In the genomic region with DNA sequence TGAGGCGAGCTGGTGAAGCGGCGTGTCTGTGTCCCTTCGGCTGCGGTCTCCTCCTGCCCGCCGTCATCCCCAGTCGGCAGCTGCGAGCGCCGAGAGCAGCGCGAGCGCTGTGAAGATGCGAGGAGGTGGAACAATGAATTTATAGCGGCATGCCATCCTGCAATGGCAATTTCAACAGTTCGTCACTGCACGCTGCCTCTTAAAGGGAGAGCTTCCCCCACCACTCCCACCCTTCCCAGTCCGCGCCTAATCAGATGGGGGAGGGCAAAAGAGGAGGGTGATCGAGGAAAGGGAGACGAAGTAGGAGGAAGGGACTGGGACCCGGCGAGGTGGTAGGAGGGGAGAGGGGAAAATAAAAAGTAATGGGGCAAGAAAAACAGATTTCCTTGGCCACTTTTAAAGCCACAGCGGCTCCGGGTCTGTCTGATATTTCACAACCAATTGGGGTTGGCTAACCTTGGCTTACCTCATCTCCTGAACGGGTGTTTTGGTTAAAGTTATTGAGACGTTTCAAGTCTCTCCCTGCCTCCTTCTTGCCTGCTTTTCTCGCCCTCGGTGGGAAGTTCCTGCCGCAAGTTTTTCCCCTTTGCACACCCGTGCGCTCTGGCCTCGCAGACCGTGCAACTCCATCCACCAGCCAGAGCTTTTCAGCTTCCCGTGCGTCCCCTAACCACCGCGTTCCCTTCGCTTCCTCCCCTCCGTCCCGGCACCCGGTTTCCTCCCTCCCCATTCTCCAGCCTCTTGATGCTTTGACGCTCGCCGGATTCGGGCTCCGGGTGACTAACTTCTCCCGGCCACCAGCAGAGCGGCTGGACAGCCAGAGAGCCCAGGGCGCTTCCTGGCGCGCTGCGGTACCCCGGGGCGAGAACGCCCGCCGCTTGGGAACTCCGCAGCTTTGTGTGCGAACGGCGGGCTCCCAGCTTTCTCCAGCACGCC, we compare ENCODE assay signal across 10 cellular contexts. TPM values are rescaled to one million over a fixed set of nuclear protein-coding genes. Genes with fewer than 3 reads are reported as not detected.
A peak's percentile ranks its signal among the peaks of the same experiment; 100 is the strongest.
DNase-seq lines count a peak whose midpoint lies in the region; ATAC-seq, FAIRE-seq and TF ChIP-seq lines count a peak whose summit lies in the region.
"Had no signal": no experiment of that assay in that cellular context is flagged by ENCODE, and none has a peak within 500 bp of the region (broad histone marks: within the 10 kb centered on the region; RNA-seq: fewer than 3 reads in every experiment).

TSS of gene ADAMTS5 (minus strand) at position 111 of the 936 bp plus-strand sequence. CDS start 697 bp downstream, outside the sequence.

- FAIRE-seq in GM12892 (lab: Jason Lieb, UNC): no peak
- FAIRE-seq: A549, TTC549 had no signal

- H3K4me3 ChIP-seq in prostate gland: peak within 1 kb of the TSS; percentile 33 to 40
- H3K4me3 ChIP-seq: A549 had no signal

- no peaks in the 10 kb centered on the region for H3K36me3 ChIP-seq in prostate gland

- H3K27me3 ChIP-seq in prostate gland (replicated peaks; ENCODE audit: insufficient read depth): peaks cover 6% of the 10 kb centered on the region

- ATAC-seq in Right ventricle myocardium superior (ENCODE audit: poor library complexity): peak; percentile 49
- no peak for ATAC-seq in GM21423 (IDR thresholded peaks at IDR 0.05; ENCODE audit: unreplicated experiment)
- ATAC-seq: A549 had no signal

- TF ChIP-seq CTCF in prostate gland (IDR thresholded peaks at IDR 0.05): no peak

- WGBS in prostate gland: 2% methylated on average over 64 of the region's 64 CpGs

- DNase-seq in NCI-H1417 (lab: John Stamatoyannopoulos, UW) (peak in 2 of 3 experiments; percentile 68 to 78), NCI-H1417 treated with DMSO at 0.1 percent for 48 hours (lab: John Stamatoyannopoulos, UW) (no peak), SKM-1 (lab: John Stamatoyannopoulos, UW; ENCODE audit: unreplicated experiment) (peak; percentile 85), Right ventricle myocardium superior (peak; percentile 67), prostate gland (ENCODE audit: low spot score) (peak; percentile 5), GM12892 (ENCODE audit: insufficient read length) (no peak), SW 1271 (lab: John Stamatoyannopoulos, UW) (no peak)

- peak within 1 kb of the TSS; percentile 42 to 66 for H3K27ac ChIP-seq in prostate gland
- H3K27ac ChIP-seq: A549 had no signal

- H3K9me3 ChIP-seq in prostate gland: no peaks in the 10 kb centered on the region
- H3K9me3 ChIP-seq: A549 had no signal

- intact Hi-C loops in Right ventricle myocardium superior (cut with DNase I): no loop called here
- intact Hi-C loops in prostate gland (cut with DNase I): loop anchor here (5.0 to 10.0 kb wide), 4 partner anchors 508 to 1778 kb away; no protein-coding TSS in a partner anchor

- TF ChIP-seq POLR2A in prostate gland (IDR thresholded peaks at IDR 0.05) (no peak), GM12892 (IDR thresholded peaks at IDR 0.05; ENCODE audit: low read depth, low read length) (no peak)

- H3K4me1 ChIP-seq in prostate gland (replicated peaks): no peaks in the 10 kb centered on the region
- H3K4me1 ChIP-seq: A549 had no signal

RNA-seq across cellular contexts. Expression of gene ADAMTS5, which starts in this region (rescaled TPM):
- total RNA-seq in Right ventricle myocardium superior: 4.0 TPM
- 1 to 10 TPM; 3.0 TPM for total RNA-seq in prostate gland
- polyA plus RNA-seq in GM12892 (2012; ENCODE audit: missing spikeins): not detected
- polyA plus RNA-seq: A549 had no signal

Comparison
In these comparisons a context has a peak if more than half of its experiments do, and no peak if none do; other contexts are left out.
1. DNase-seq: peak in NCI-H1417 (2 of 3), SKM-1 (single experiment), Right ventricle myocardium superior (single experiment) and prostate gland (single experiment); none in NCI-H1417 treated with DMSO at 0.1 percent for 48 hours (single experiment), GM12892 (single experiment) and SW 1271 (0 of 2).